24 cellular contexts compared by ENCODE assay signal in the genomic region with DNA sequence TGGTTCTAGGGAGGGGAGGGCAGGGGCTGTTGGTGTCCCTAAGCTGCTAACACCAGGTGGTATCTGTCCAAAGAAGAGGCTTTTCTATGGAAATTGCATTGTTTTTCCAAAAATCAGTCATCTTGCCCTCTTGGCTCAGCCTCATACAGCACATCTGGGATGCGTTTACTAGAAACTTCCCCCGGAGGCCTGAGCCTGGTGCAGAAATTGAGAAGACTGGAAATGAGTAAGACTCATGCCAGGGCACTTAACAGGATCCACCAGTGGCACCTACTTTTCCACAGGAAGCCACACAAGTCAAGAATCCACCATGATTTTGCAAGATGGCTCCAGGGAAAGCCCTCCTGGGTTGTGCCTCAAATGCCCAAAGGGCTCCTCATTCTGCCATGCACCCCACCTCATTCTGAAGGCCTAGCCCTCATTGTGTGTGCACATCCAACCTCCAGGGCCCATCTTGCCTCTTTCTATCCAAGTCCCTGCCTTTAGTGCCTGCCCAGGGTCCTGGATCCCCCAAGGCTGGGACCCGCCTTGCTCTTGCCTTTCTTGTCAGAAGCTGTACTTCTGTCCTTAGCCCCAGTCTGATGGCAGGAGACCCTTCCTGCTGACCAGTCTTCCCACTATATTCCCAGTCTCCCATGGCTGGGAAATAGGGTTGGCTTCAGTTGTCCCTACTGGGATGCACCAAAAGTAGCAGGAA.
DNase-seq lines count a peak whose midpoint lies in the region; TF ChIP-seq lines count a peak whose summit lies in the region.
"Had no signal": no experiment of that assay in that cellular context is flagged by ENCODE, and none has a peak within 500 bp of the region (broad histone marks: within the 10 kb centered on the region; RNA-seq: fewer than 3 reads in every experiment).

No MANE protein-coding gene starts in this region.

- H3K27me3 Mint-ChIP-seq in activated CD4-positive, alpha-beta T cell treated with anti-CD3 and anti-CD28 coated beads, Interleukin-2, amount 10 ng/mL, durations not matched to agents 7 days and 5 days, result peaks cover 18% of the 10 kb centered on the region

- H3K4me1 ChIP-seq in A673 (ENCODE audit: insufficient read depth, low read length, poor library complexity, severe bottlenecking), result peaks cover 17% of the 10 kb centered on the region
- H3K4me1 ChIP-seq: parathyroid adenoma had no signal

- BruUV-seq in A673 (replicated peaks; lab: Mats Ljungman, UMichigan), result no TSS peak

- no peaks in the 10 kb centered on the region for H3K4me1 Mint-ChIP-seq in activated CD4-positive, alpha-beta T cell treated with anti-CD3 and anti-CD28 coated beads, Interleukin-2, amount 10 ng/mL, durations not matched to agents 7 days and 5 days
- H3K4me1 Mint-ChIP-seq: CD4-positive, alpha-beta memory T cell; natural killer cell had no signal

- H3K36me3 ChIP-seq in A673 (ENCODE audit: insufficient read depth, low read length, poor library complexity, severe bottlenecking), result no peaks in the 10 kb centered on the region
- H3K36me3 ChIP-seq: gastrocnemius medialis, SJSA1 had no signal

- DNase-seq in AG04450 (ENCODE audit: low read depth, low spot score), result no peak
- DNase-seq in HCEC 1CT, result peak; percentile 56
- DNase-seq in cardiac fibroblast (ENCODE audit: low read depth in 2 of 2), result peak; percentile 57 to 69
- DNase-seq in islet precursor cell, result peak; percentile 39
- no peak for DNase-seq in NCI-H82 treated with DMSO at 0.1 percent for 48 hours (lab: John Stamatoyannopoulos, UW; ENCODE audit: unreplicated experiment)
- DNase-seq in A673 (ENCODE audit: low spot score), result no peak
- DNase-seq in activated CD4-positive, alpha-beta T cell treated with anti-CD3 and anti-CD28 coated beads, Interleukin-2, amount 10 ng/mL, durations not matched to agents 7 days and 5 days, result no peak
- no peak for DNase-seq in effector CD8-positive, alpha-beta T cell (lab: John Stamatoyannopoulos, UW)
- DNase-seq: activated CD8-positive, alpha-beta memory T cell treated with anti-CD3 and anti-CD28 coated beads for 24 hours; activated T-cell treated with anti-CD3 and anti-CD28 coated beads, Interleukin-2, amount 50 U/mL, for 72 hours; CD4-positive, alpha-beta memory T cell; gastrocnemius medialis; GF-D8; H9; KBM-7; left colon; natural killer cell; NCI-H1694 treated with DMSO at 0.1 percent for 48 hours; NCI-H774; stimulated activated naive B cell treated with anti-CD40 and anti-IgM and Interleukin-4, amounts not matched to agents 10 μg/mL and 1 μg/mL and 100 μg/mL, for 72 hours had no signal

- H3K27ac ChIP-seq in AG04450 (ENCODE audit: low read depth, low read length) (peak overlapping the region; percentile 59), A673 (ENCODE audit: low read depth, low read length, poor library complexity, severe bottlenecking) (no peak overlapping the region)
- H3K27ac ChIP-seq: gastrocnemius medialis, parathyroid adenoma, SJSA1 had no signal

- POLR2A ChIA-PET in AG04450 (lab: Yijun Ruan, JAX), result interaction anchor here (1.2 to 1.7 kb wide), 2 partner anchors 19 to 197 kb away, joined by 3 to 6 read pairs; no protein-coding TSS in a partner anchor
- POLR2A ChIA-PET in A673 (lab: Charles Lee; ENCODE audit: low non-redundant PET), result no interaction called here
- POLR2A ChIA-PET in activated CD4-positive, alpha-beta T cell treated with anti-CD3 and anti-CD28 coated beads, Interleukin-2, amount 10 ng/mL, durations not matched to agents 7 days and 5 days (lab: Charles Lee), result no interaction called here

- H3K9me3 ChIP-seq in AG04450 (ENCODE audit: control insufficient read depth, insufficient read depth, low read length) (no peaks in the 10 kb centered on the region), A673 (ENCODE audit: low read depth, low read length, poor library complexity, severe bottlenecking) (no peaks in the 10 kb centered on the region)
- H3K9me3 ChIP-seq: gastrocnemius medialis, SJSA1 had no signal

- H3K4me3 ChIP-seq in AG04450 (ENCODE audit: low read depth, low read length) (no peak overlapping the region), cardiac fibroblast (replicated peaks in 1 of 2; ENCODE audit: low read depth in 2 of 2, low read length in 2 of 2) (no peak overlapping the region), A673 (ENCODE audit: low read depth, low read length, poor library complexity, severe bottlenecking) (no peak overlapping the region)
- H3K4me3 ChIP-seq: gastrocnemius medialis, SJSA1 had no signal

- no peaks in the 10 kb centered on the region for H3K36me3 Mint-ChIP-seq in activated CD4-positive, alpha-beta T cell treated with anti-CD3 and anti-CD28 coated beads, Interleukin-2, amount 10 ng/mL, durations not matched to agents 7 days and 5 days (ENCODE audit: low read depth)
- H3K36me3 Mint-ChIP-seq: activated naive CD8-positive, alpha-beta T cell; CD4-positive, alpha-beta memory T cell; mesothelial cell of epicardium; natural killer cell; stimulated activated naive B cell treated with anti-CD40 and anti-IgM and Interleukin-4, amounts not matched to agents 10 μg/mL and 1 μg/mL and 100 μg/mL, for 72 hours had no signal

- H3K27ac Mint-ChIP-seq in activated CD4-positive, alpha-beta T cell treated with anti-CD3 and anti-CD28 coated beads, Interleukin-2, amount 10 ng/mL, durations not matched to agents 7 days and 5 days, result no peak overlapping the region
- H3K27ac Mint-ChIP-seq: activated naive CD8-positive, alpha-beta T cell; activated T-cell treated with anti-CD3 and anti-CD28 coated beads, Interleukin-2, amount 50 U/mL, for 72 hours; CD4-positive, alpha-beta memory T cell; mesothelial cell of epicardium; natural killer cell; stimulated activated naive B cell treated with anti-CD40 and anti-IgM and Interleukin-4, amounts not matched to agents 10 μg/mL and 1 μg/mL and 100 μg/mL, for 72 hours had no signal

- intact Hi-C loops in A673 (cut with micrococcal nuclease; ENCODE audit: unreplicated experiment), result no loop called here

- H3K4me3 Mint-ChIP-seq in activated CD4-positive, alpha-beta T cell treated with anti-CD3 and anti-CD28 coated beads, Interleukin-2, amount 10 ng/mL, durations not matched to agents 7 days and 5 days, result no peak overlapping the region
- H3K4me3 Mint-ChIP-seq: activated naive CD8-positive, alpha-beta T cell; activated T-cell treated with anti-CD3 and anti-CD28 coated beads, Interleukin-2, amount 50 U/mL, for 72 hours; CD4-positive, alpha-beta memory T cell; H9; mesothelial cell of epicardium; natural killer cell; stimulated activated naive B cell treated with anti-CD40 and anti-IgM and Interleukin-4, amounts not matched to agents 10 μg/mL and 1 μg/mL and 100 μg/mL, for 72 hours had no signal

- TF ChIP-seq CTCF in AG04450 (IDR thresholded peaks at IDR 0.05; ENCODE audit: low read depth, low read length) (no peak), cardiac fibroblast (IDR thresholded peaks at IDR 0.05; ENCODE audit: low read depth, low read length) (no peak), A673 (conservative IDR thresholded peaks at IDR 0.05; ENCODE audit: low read depth, low read length) (no peak)

- H3K27me3 ChIP-seq in AG04450 (ENCODE audit: control insufficient read depth, insufficient read depth, low read length) (no peaks in the 10 kb centered on the region), A673 (replicated peaks; ENCODE audit: insufficient read depth, low read depth, low read length, poor library complexity) (no peaks in the 10 kb centered on the region)
- H3K27me3 ChIP-seq: gastrocnemius medialis, SJSA1 had no signal

- CTCF ChIA-PET in AG04450 (lab: Charles Lee), result interaction anchor here (1.0 kb wide), 1 partner anchor 22 kb away, joined by 3 read pairs; no protein-coding TSS in a partner anchor
- CTCF ChIA-PET in A673 (lab: Charles Lee), result no interaction called here
- CTCF ChIA-PET in activated CD4-positive, alpha-beta T cell treated with anti-CD3 and anti-CD28 coated beads, Interleukin-2, amount 10 ng/mL, durations not matched to agents 7 days and 5 days (lab: Charles Lee), result no interaction called here

- no peaks in the 10 kb centered on the region for H3K9me3 Mint-ChIP-seq in activated CD4-positive, alpha-beta T cell treated with anti-CD3 and anti-CD28 coated beads, Interleukin-2, amount 10 ng/mL, durations not matched to agents 7 days and 5 days
- H3K9me3 Mint-ChIP-seq: activated T-cell treated with anti-CD3 and anti-CD28 coated beads, Interleukin-2, amount 50 U/mL, for 72 hours; CD4-positive, alpha-beta memory T cell; H9; mesothelial cell of epicardium; natural killer cell; stimulated activated naive B cell treated with anti-CD40 and anti-IgM and Interleukin-4, amounts not matched to agents 10 μg/mL and 1 μg/mL and 100 μg/mL, for 72 hours had no signal

Comparison
In these comparisons a context has a peak if more than half of its experiments do, and no peak if none do; other contexts are left out.
1. DNase-seq: peak in HCEC 1CT (single experiment), cardiac fibroblast (2 of 2) and islet precursor cell (single experiment); none in AG04450 (single experiment), NCI-H82 treated with DMSO at 0.1 percent for 48 hours (single experiment), A673 (single experiment), activated CD4-positive, alpha-beta T cell treated with anti-CD3 and anti-CD28 coated beads, Interleukin-2, amount 10 ng/mL, durations not matched to agents 7 days and 5 days (single experiment) and effector CD8-positive, alpha-beta T cell (single experiment).